13 cellular contexts compared by ENCODE assay signal in genomic region chr1:207711285-207711684, GRCh38. TPM values are rescaled to one million over a fixed set of nuclear protein-coding genes. Genes with fewer than 3 reads are reported as not detected.
A peak's percentile ranks its signal among the peaks of the same experiment; 100 is the strongest.
DNase-seq lines count a peak whose midpoint lies in the region; ATAC-seq and TF ChIP-seq lines count a peak whose summit lies in the region.
"Had no signal": no experiment of that assay in that cellular context is flagged by ENCODE, and none has a peak within 500 bp of the region (broad histone marks: within the 10 kb centered on the region; RNA-seq: fewer than 3 reads in every experiment).

No MANE protein-coding gene starts in this region.

- H4K8ac ChIP-seq in mesendoderm (ENCODE audit: low read depth, low read length) = no peak overlapping the region

- no peak overlapping the region for H2AK5ac ChIP-seq in mesendoderm (ENCODE audit: low read length)

- no peak overlapping the region for H2AFZ ChIP-seq in MM.1S (ENCODE audit: low read length)

- H3K23ac ChIP-seq in mesendoderm (ENCODE audit: low read length) = no peak overlapping the region

- no peaks in the 10 kb centered on the region for H3K9me2 ChIP-seq in MM.1S (replicated peaks; ENCODE audit: insufficient read depth, low read length)

- intact Hi-C loops in ovary (cut with DNase I) = no loop called here

- no peak for TF ChIP-seq EP300 in ovary (IDR thresholded peaks at IDR 0.05)

- H3K56ac ChIP-seq in mesendoderm (ENCODE audit: low read length) = no peak overlapping the region

- no peak overlapping the region for H3K4me2 ChIP-seq in MM.1S (ENCODE audit: low read depth, low read length)
- H3K4me2 ChIP-seq in mesendoderm (ENCODE audit: low read length) = no peak overlapping the region

- H3K9ac ChIP-seq in MM.1S (ENCODE audit: low read length) (no peak overlapping the region), mesendoderm (ENCODE audit: low read length) (no peak overlapping the region)

- no CpG with 5 or more reads among the region's 5 CpGs for whole genome bisulfite sequencing in mesendoderm (ENCODE audit: extremely low coverage, insufficient coverage, low lambda C conversion rate)
- 68 to 70% (median 69%) methylated on average over 5 of the region's 5 CpGs for WGBS in ovary, 3 donors

- H3K79me1 ChIP-seq in mesendoderm (ENCODE audit: low read length) = no peaks in the 10 kb centered on the region

- no peaks in the 10 kb centered on the region for H3K27me3 ChIP-seq in MM.1S (replicated peaks; ENCODE audit: insufficient read depth, low read length)
- H3K27me3 ChIP-seq in mesendoderm (ENCODE audit: insufficient read depth, low read length, poor library complexity) = no peaks in the 10 kb centered on the region
- H3K27me3 ChIP-seq in ovary = no peaks in the 10 kb centered on the region

- no peak overlapping the region for H2BK120ac ChIP-seq in mesendoderm (ENCODE audit: low read depth, low read length)

- H3K4me1 ChIP-seq in MM.1S (ENCODE audit: low read length) = no peaks in the 10 kb centered on the region
- H3K4me1 ChIP-seq in mesendoderm (ENCODE audit: control insufficient read depth, low read depth, low read length) = no peaks in the 10 kb centered on the region
- no peaks in the 10 kb centered on the region for H3K4me1 ChIP-seq in ovary (ENCODE audit: insufficient read depth)

- TF ChIP-seq CTCF in GM12865 (IDR thresholded peaks at IDR 0.05; ENCODE audit: insufficient read depth, low read depth, low read length, missing control alignments) (no peak), MM.1S (IDR thresholded peaks at IDR 0.05; ENCODE audit: low read length) (peak; percentile 22), cardiac fibroblast (IDR thresholded peaks at IDR 0.05; ENCODE audit: low read depth, low read length) (no peak), ovary (IDR thresholded peaks at IDR 0.05) (no peak)

- no peaks in the 10 kb centered on the region for H3F3A ChIP-seq in MM.1S (ENCODE audit: insufficient read depth, low read length)

- no peak for TF ChIP-seq POLR2A in ovary (IDR thresholded peaks at IDR 0.05)

- H4K20me1 ChIP-seq in MM.1S (ENCODE audit: insufficient read depth, low read length) = no peaks in the 10 kb centered on the region

- no peaks in the 10 kb centered on the region for H3K9me3 ChIP-seq in MM.1S (replicated peaks; ENCODE audit: insufficient read depth, low read length)
- H3K9me3 ChIP-seq in ovary = no peaks in the 10 kb centered on the region

- H3K27ac ChIP-seq in MM.1S (ENCODE audit: low read length) (no peak overlapping the region), mesendoderm (ENCODE audit: low read depth, low read length) (no peak overlapping the region), ovary (no peak overlapping the region)

- H2BK5ac ChIP-seq in mesendoderm (ENCODE audit: low read length) = no peak overlapping the region

- ATAC-seq in HG03045 (IDR thresholded peaks at IDR 0.05; ENCODE audit: unreplicated experiment) = no peak
- ATAC-seq: T-cell had no signal

- H3K36me3 ChIP-seq in MM.1S (replicated peaks; ENCODE audit: insufficient read depth, low read length) (no peaks in the 10 kb centered on the region), mesendoderm (ENCODE audit: control insufficient read depth, insufficient read depth, low read length) (no peaks in the 10 kb centered on the region), ovary (no peaks in the 10 kb centered on the region)

- H3K4me3 ChIP-seq in GM12865 (ENCODE audit: low read depth, low read length) (no peak overlapping the region), MM.1S (ENCODE audit: low read length) (no peak overlapping the region), cardiac fibroblast (replicated peaks in 1 of 2; ENCODE audit: low read depth in 2 of 2, low read length in 2 of 2) (no peak overlapping the region), mesendoderm (ENCODE audit: low read length) (no peak overlapping the region), ovary (no peak overlapping the region)

- H2BK15ac ChIP-seq in mesendoderm (replicated peaks; ENCODE audit: low read depth) = no peak overlapping the region

- H4K5ac ChIP-seq in mesendoderm (ENCODE audit: low read length) = no peak overlapping the region

- no peaks in the 10 kb centered on the region for H3K79me2 ChIP-seq in MM.1S (ENCODE audit: low read length)
- H3K79me2 ChIP-seq in mesendoderm (ENCODE audit: control insufficient read depth, insufficient read depth, low read length) = no peaks in the 10 kb centered on the region

- H3K4ac ChIP-seq in mesendoderm (ENCODE audit: low read depth, low read length) = no peak overlapping the region

- no peak overlapping the region for H3K18ac ChIP-seq in mesendoderm (ENCODE audit: low read length)

- DNase-seq in GM12865 (ENCODE audit: low read depth) = peak; percentile 9
- peak; percentile 36 for DNase-seq in MM.1S
- peak; percentile 22 to 30 for DNase-seq in cardiac fibroblast (ENCODE audit: low read depth in 2 of 2)
- peak; percentile 83 for DNase-seq in mesendoderm
- DNase-seq in ovary = no peak
- DNase-seq in activated CD4-positive, alpha-beta T cell treated with anti-CD3 and anti-CD28 coated beads, Interleukin-2, amount 50 U/mL, for 48 hours = no peak
- DNase-seq in MV-4-11 (lab: John Stamatoyannopoulos, UW) = no peak
- DNase-seq: activated T-cell treated with anti-CD3 and anti-CD28 coated beads, Interleukin-2, amount 50 U/mL, for 1 hour; hippocampal formation; NCI-H1930; stimulated activated CD4-positive, alpha-beta T cell treated with anti-CD3 and anti-CD28 coated beads, Interleukin-4, amount 100 ng/mL, for 1 hour; T-cell had no signal

RNA-seq across cellular contexts. Expression of gene CD46, which starts 40.6 kb away (rescaled TPM):
- polyA plus RNA-seq in mesendoderm (2013, experiment 1 of 2) = 62.1 TPM
- 61.8 TPM for polyA plus RNA-seq in mesendoderm (2013, experiment 2 of 2)
- 100 to 1,000 TPM in 6 of 7 donors, 10 to 100 TPM in 1; 95.0 to 165 (median 121) TPM for total RNA-seq in ovary
- polyA plus RNA-seq in ovary = 100 to 1,000 TPM in 1 of 2 donors, 10 to 100 TPM in 1; 78.8 to 142 TPM

Comparison
In these comparisons a context has a peak if more than half of its experiments do, and no peak if none do; other contexts are left out.
1. DNase-seq: peak in GM12865 (single experiment), MM.1S (single experiment), cardiac fibroblast (2 of 2) and mesendoderm (single experiment); none in ovary (0 of 5), activated CD4-positive, alpha-beta T cell treated with anti-CD3 and anti-CD28 coated beads, Interleukin-2, amount 50 U/mL, for 48 hours (0 of 2) and MV-4-11 (single experiment).